30 cellular contexts compared by ENCODE assay signal in genomic region chr2:66322481-66322880, GRCh38.
"Had no signal": no experiment of that assay in that cellular context is flagged by ENCODE, and none has a peak within 500 bp of the region (broad histone marks: within the 10 kb centered on the region; RNA-seq: fewer than 3 reads in every experiment).

No MANE protein-coding gene starts in this region.

- H3K9me3 Mint-ChIP-seq: activated naive CD4-positive, alpha-beta T cell treated with anti-CD3 and anti-CD28 coated beads, Interleukin-2, amount 10 ng/mL, durations not matched to agents 7 days and 5 days; activated T-helper 2 cell treated with anti-CD3 and anti-CD28 coated beads, Interferon-gamma antibody, Interleukin-2, Interleukin-4, amounts not matched to agents 10 μg/mL and 5 μg/mL and 100 μg/mL, durations not matched to agents 14 hours and 24 hours and 36 hours had no signal

- H3K27ac ChIP-seq: adrenal gland, KMS-11, VCaP had no signal

- H3K36me3 Mint-ChIP-seq: activated naive CD4-positive, alpha-beta T cell treated with anti-CD3 and anti-CD28 coated beads, Interleukin-2, amount 10 ng/mL, durations not matched to agents 7 days and 5 days; activated naive CD8-positive, alpha-beta T cell treated with anti-CD3 and anti-CD28 coated beads, Interleukin-2, amount 10 ng/mL, durations not matched to agents 7 days and 5 days had no signal

- H3K4me3 ChIP-seq: adrenal gland, MG63 had no signal

- ATAC-seq: activated CD4-positive, alpha-beta T cell treated with anti-CD3 and anti-CD28 coated beads for 36 hours; activated CD8-positive, alpha-beta T cell treated with anti-CD3 and anti-CD28 coated beads for 36 hours; activated T-cell treated with anti-CD3 and anti-CD28 coated beads, Interleukin-2, amount 50 U/mL, for 72 hours; Panc1; Right ventricle myocardium inferior had no signal

- H3K27ac Mint-ChIP-seq: activated CD4-positive, alpha-beta T cell treated with anti-CD3 and anti-CD28 coated beads for 36 hours; activated CD8-positive, alpha-beta T cell treated with anti-CD3 and anti-CD28 coated beads for 36 hours; activated naive CD4-positive, alpha-beta T cell treated with anti-CD3 and anti-CD28 coated beads, Interleukin-2, amount 10 ng/mL, durations not matched to agents 7 days and 5 days; activated naive CD8-positive, alpha-beta T cell treated with anti-CD3 and anti-CD28 coated beads, Interleukin-2, amount 10 ng/mL, durations not matched to agents 7 days and 5 days; activated T-cell treated with anti-CD3 and anti-CD28 coated beads, Interleukin-2, amount 50 U/mL, for 72 hours; activated T-helper 2 cell treated with anti-CD3 and anti-CD28 coated beads, Interferon-gamma antibody, Interleukin-2, Interleukin-4, amounts not matched to agents 10 μg/mL and 5 μg/mL and 100 μg/mL, durations not matched to agents 14 hours and 24 hours and 36 hours had no signal

- H3K36me3 ChIP-seq: adrenal gland, MG63 had no signal

- H3K4me1 Mint-ChIP-seq: activated CD4-positive, alpha-beta T cell treated with anti-CD3 and anti-CD28 coated beads for 36 hours; activated naive CD4-positive, alpha-beta T cell treated with anti-CD3 and anti-CD28 coated beads, Interleukin-2, amount 10 ng/mL, durations not matched to agents 7 days and 5 days; activated naive CD8-positive, alpha-beta T cell treated with anti-CD3 and anti-CD28 coated beads, Interleukin-2, amount 10 ng/mL, durations not matched to agents 7 days and 5 days had no signal

- H3K9me3 ChIP-seq: adrenal gland, MG63, SK-N-SH had no signal

- DNase-seq: activated CD4-positive, alpha-beta T cell treated with anti-CD3 and anti-CD28 coated beads for 36 hours; activated CD4-positive, alpha-beta T cell treated with anti-CD3 and anti-CD28 coated beads, Interleukin-2, amount 50 U/mL, for 1 hour; activated CD8-positive, alpha-beta memory T cell treated with anti-CD3 and anti-CD28 coated beads, Interleukin-2, amount 50 U/mL, for 4 hours; activated CD8-positive, alpha-beta T cell treated with anti-CD3 and anti-CD28 coated beads for 36 hours; activated gamma-delta T cell treated with Interleukin-2 at 50 U/mL for 16 hours; activated naive CD4-positive, alpha-beta T cell treated with anti-CD3 and anti-CD28 coated beads, Interleukin-2, amount 10 ng/mL, durations not matched to agents 7 days and 5 days; activated naive CD8-positive, alpha-beta T cell treated with anti-CD3 and anti-CD28 coated beads, Interleukin-2, amount 10 ng/mL, durations not matched to agents 7 days and 5 days; activated T-cell treated with anti-CD3 and anti-CD28 coated beads, Interleukin-2, amount 50 U/mL, for 72 hours; adrenal gland; anterior cingulate cortex; MG63; MV-4-11; NCI-H1092 treated with DMSO at 0.1 percent for 48 hours; NCI-H1417 treated with DMSO at 0.1 percent for 48 hours; NCI-H1694; NCI-H2029; NCI-H2107; NCI-H2171 treated with DMSO at 0.1 percent for 48 hours; NCI-H510A treated with DMSO at 0.1 percent for 48 hours; NCI-H69; NK-92 treated with Interleukin-12 subunit alpha and Interleukin-12 subunit beta, amount 100 ng/mL, for 24 hours; OCI-M1; RPMI8226; SK-N-SH; T-helper 1 cell had no signal

- H3K4me3 Mint-ChIP-seq: activated CD4-positive, alpha-beta T cell treated with anti-CD3 and anti-CD28 coated beads for 36 hours; activated CD8-positive, alpha-beta T cell treated with anti-CD3 and anti-CD28 coated beads for 36 hours; activated naive CD4-positive, alpha-beta T cell treated with anti-CD3 and anti-CD28 coated beads, Interleukin-2, amount 10 ng/mL, durations not matched to agents 7 days and 5 days; activated naive CD8-positive, alpha-beta T cell treated with anti-CD3 and anti-CD28 coated beads, Interleukin-2, amount 10 ng/mL, durations not matched to agents 7 days and 5 days; activated T-cell treated with anti-CD3 and anti-CD28 coated beads, Interleukin-2, amount 50 U/mL, for 72 hours had no signal

- H3K27me3 Mint-ChIP-seq: activated CD4-positive, alpha-beta T cell treated with anti-CD3 and anti-CD28 coated beads for 36 hours; activated CD8-positive, alpha-beta T cell treated with anti-CD3 and anti-CD28 coated beads for 36 hours; activated naive CD4-positive, alpha-beta T cell treated with anti-CD3 and anti-CD28 coated beads, Interleukin-2, amount 10 ng/mL, durations not matched to agents 7 days and 5 days; activated naive CD8-positive, alpha-beta T cell treated with anti-CD3 and anti-CD28 coated beads, Interleukin-2, amount 10 ng/mL, durations not matched to agents 7 days and 5 days had no signal

- H3K4me2 ChIP-seq: KMS-11, SK-N-SH had no signal

- H3K9me2 ChIP-seq: SK-N-SH had no signal

- H3K27me3 ChIP-seq: adrenal gland had no signal

- H3K4me1 ChIP-seq: adrenal gland had no signal
